Comparison of ENCODE assay signal across 7 cellular contexts in the genomic region with DNA sequence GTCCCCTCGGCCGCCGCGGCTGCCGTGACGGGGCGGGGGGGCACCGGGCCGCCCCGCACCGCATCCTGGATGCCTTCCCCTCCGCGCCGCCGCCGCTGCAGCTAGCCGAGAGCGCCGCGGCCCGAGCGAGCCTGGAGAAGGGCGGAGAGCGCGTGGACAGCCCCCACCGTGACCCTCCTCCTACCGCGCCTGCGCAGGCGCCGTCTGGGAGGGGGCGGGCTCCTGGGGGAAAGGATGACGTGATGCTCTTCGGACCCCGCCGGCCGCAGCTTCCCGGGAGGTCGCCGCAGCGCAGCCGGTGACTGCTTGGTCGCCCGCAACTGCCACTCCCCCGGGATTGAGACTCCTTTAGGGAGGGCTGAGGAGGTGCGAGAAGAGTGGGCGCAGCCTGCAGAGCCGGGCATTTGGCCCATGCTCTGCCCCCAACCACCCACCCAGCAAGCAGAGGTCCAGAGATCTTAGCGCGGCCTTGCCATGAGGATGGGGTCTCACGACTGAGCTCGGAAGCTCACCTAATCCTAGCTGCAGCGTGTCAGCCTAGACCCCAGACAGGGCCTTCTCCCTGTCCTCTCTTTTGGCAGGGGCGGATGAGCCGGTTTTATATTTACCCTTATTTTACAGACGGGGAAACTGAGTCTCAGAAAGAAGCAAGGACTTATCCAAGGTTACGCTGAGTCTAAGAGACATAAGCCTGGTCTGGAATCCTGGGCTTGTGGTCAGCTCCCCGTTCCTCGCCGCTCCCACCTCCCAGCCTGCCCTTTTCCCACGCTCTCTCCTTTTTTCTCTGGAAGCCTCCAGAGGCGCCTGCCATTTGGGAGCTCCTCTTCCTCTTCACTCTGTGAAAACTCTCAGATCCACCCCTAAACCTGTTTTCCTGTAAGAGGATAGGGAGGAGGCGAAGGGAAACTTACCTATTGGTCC. TPM values are rescaled to one million over a fixed set of nuclear protein-coding genes. Genes with fewer than 3 reads are reported as not detected.
DNase-seq lines count a peak whose midpoint lies in the region; ATAC-seq and TF ChIP-seq lines count a peak whose summit lies in the region.

DENND5A (minus strand) TSS at position 140 of the 921 bp plus-strand sequence. CDS start 281 bp downstream, outside the sequence.

- H3K4me1 ChIP-seq in ectodermal cell (ENCODE audit: control insufficient read depth, insufficient read depth, low read length) (no peaks in the 10 kb centered on the region), lower lobe of right lung (peaks cover 33% of the 10 kb centered on the region)

- H3K4me3 ChIP-seq in ectodermal cell (ENCODE audit: insufficient read depth, low read depth, low read length) = peak within 1 kb of the TSS; percentile 92
- peak within 1 kb of the TSS; percentile 87 for H3K4me3 ChIP-seq in lower lobe of right lung

- ATAC-seq in GM18498 (IDR thresholded peaks at IDR 0.05; ENCODE audit: unreplicated experiment) = peak; percentile 43
- ATAC-seq in HG03342 (IDR thresholded peaks at IDR 0.05; ENCODE audit: unreplicated experiment) = peak; percentile 39
- ATAC-seq in activated CD8-positive, alpha-beta T cell treated with anti-CD3 and anti-CD28 coated beads, Interleukin-2, amount 10 ng/mL, durations not matched to agents 7 days and 5 days = peak; percentile 66
- peak; percentile 93 to 94 for ATAC-seq in lower lobe of right lung

- POLR2A ChIA-PET in activated CD8-positive, alpha-beta T cell treated with anti-CD3 and anti-CD28 coated beads, Interleukin-2, amount 10 ng/mL, durations not matched to agents 7 days and 5 days (lab: Charles Lee) = interaction anchor here (0.9 to 3.1 kb wide), 4 partner anchors 48 to 195 kb away, joined by 3 to 16 read pairs (median 4); partner anchors contain the start of genes TMEM41B and ZNF143

- DNase-seq in NCI-H526 treated with DMSO at 0.1 percent for 48 hours (lab: John Stamatoyannopoulos, UW) = peak; percentile 78
- peak; percentile 75 for DNase-seq in activated CD8-positive, alpha-beta T cell treated with anti-CD3 and anti-CD28 coated beads, Interleukin-2, amount 10 ng/mL, durations not matched to agents 7 days and 5 days
- peak; percentile 88 for DNase-seq in lower lobe of right lung
- DNase-seq in stimulated activated CD4-positive, alpha-beta T cell treated with anti-CD3 and anti-CD28 coated beads, TNF-alpha, amount 100 ng/mL, for 1 hour (ENCODE audit: low read depth in 3 of 3, low spot score in 1 of 3) = peak in 2 of 3 donors; percentile 10 to 42

- H3K27me3 Mint-ChIP-seq in activated CD8-positive, alpha-beta T cell treated with anti-CD3 and anti-CD28 coated beads, Interleukin-2, amount 10 ng/mL, durations not matched to agents 7 days and 5 days (ENCODE audit: low read depth) = peaks cover 19% of the 10 kb centered on the region

- H3K27ac Mint-ChIP-seq in activated CD8-positive, alpha-beta T cell treated with anti-CD3 and anti-CD28 coated beads, Interleukin-2, amount 10 ng/mL, durations not matched to agents 7 days and 5 days = peak within 1 kb of the TSS; percentile 92

- H3K9me3 ChIP-seq in ectodermal cell (ENCODE audit: control insufficient read depth, low read length) = no peaks in the 10 kb centered on the region
- H3K9me3 ChIP-seq in lower lobe of right lung = no peaks in the 10 kb centered on the region

- peak within 1 kb of the TSS; percentile 55 for H3K27ac ChIP-seq in ectodermal cell (ENCODE audit: insufficient read depth, low read depth, low read length, poor library complexity, severe bottlenecking)
- H3K27ac ChIP-seq in lower lobe of right lung = peak within 1 kb of the TSS; percentile 93

- H3K4me1 Mint-ChIP-seq in activated CD8-positive, alpha-beta T cell treated with anti-CD3 and anti-CD28 coated beads, Interleukin-2, amount 10 ng/mL, durations not matched to agents 7 days and 5 days (ENCODE audit: low read depth) = peaks cover 42% of the 10 kb centered on the region

- H3K36me3 ChIP-seq in ectodermal cell (ENCODE audit: control insufficient read depth, insufficient read depth, low read length) (no peaks in the 10 kb centered on the region), lower lobe of right lung (no peaks in the 10 kb centered on the region)

- peaks cover 17% of the 10 kb centered on the region for H3K36me3 Mint-ChIP-seq in activated CD8-positive, alpha-beta T cell treated with anti-CD3 and anti-CD28 coated beads, Interleukin-2, amount 10 ng/mL, durations not matched to agents 7 days and 5 days (ENCODE audit: low read depth)

- intact Hi-C loops in lower lobe of right lung (cut with DNase I) = no loop called here

- no peak for TF ChIP-seq CTCF in lower lobe of right lung (IDR thresholded peaks at IDR 0.05)

- no peaks in the 10 kb centered on the region for H3K27me3 ChIP-seq in ectodermal cell (ENCODE audit: control insufficient read depth, insufficient read depth, low read length, poor library complexity, severe bottlenecking)
- H3K27me3 ChIP-seq in lower lobe of right lung (ENCODE audit: low read depth) = no peaks in the 10 kb centered on the region

- no peaks in the 10 kb centered on the region for H3K9me3 Mint-ChIP-seq in activated CD8-positive, alpha-beta T cell treated with anti-CD3 and anti-CD28 coated beads, Interleukin-2, amount 10 ng/mL, durations not matched to agents 7 days and 5 days (ENCODE audit: insufficient read depth)

- CTCF ChIA-PET in activated CD8-positive, alpha-beta T cell treated with anti-CD3 and anti-CD28 coated beads, Interleukin-2, amount 10 ng/mL, durations not matched to agents 7 days and 5 days (lab: Charles Lee) = interaction anchor here (0.7 to 2.5 kb wide), 6 partner anchors 12 to 484 kb away, joined by 3 to 6 read pairs (median 3); partner anchors contain the start of gene IPO7

- 6% methylated on average over 63 of the region's 63 CpGs for WGBS in ectodermal cell, 2 experiments

- H3K4me3 Mint-ChIP-seq in activated CD8-positive, alpha-beta T cell treated with anti-CD3 and anti-CD28 coated beads, Interleukin-2, amount 10 ng/mL, durations not matched to agents 7 days and 5 days = peak within 1 kb of the TSS; percentile 94

RNA-seq across cellular contexts. Expression of gene DENND5A, which starts in this region (rescaled TPM):
- 10 to 100 TPM; 78.5 to 81.1 TPM for total RNA-seq in activated CD8-positive, alpha-beta T cell treated with anti-CD3 and anti-CD28 coated beads, Interleukin-2, amount 10 ng/mL, durations not matched to agents 7 days and 5 days
- 113 TPM for polyA plus RNA-seq in ectodermal cell (2013, experiment 1 of 4)
- polyA plus RNA-seq in ectodermal cell (2013, experiment 2 of 4) = 94.5 TPM
- polyA plus RNA-seq in ectodermal cell (2013, experiment 3 of 4) = 99.3 TPM
- 98.4 TPM for polyA plus RNA-seq in ectodermal cell (2013, experiment 4 of 4)
- total RNA-seq in lower lobe of right lung = 97.5 TPM

Comparison
In these comparisons a context has a peak if more than half of its experiments do, and no peak if none do; other contexts are left out.
1. Peak in every context shown above with its lines: DNase-seq, ATAC-seq, H3K4me3 ChIP-seq and H3K27ac ChIP-seq.
2. ATAC-seq: peak in every context shown above with its lines; median percentile 94 in lower lobe of right lung; 66 in activated CD8-positive, alpha-beta T cell treated with anti-CD3 and anti-CD28 coated beads, Interleukin-2, amount 10 ng/mL, durations not matched to agents 7 days and 5 days; 43 in GM18498; 39 in HG03342.
3. DNase-seq: peak in every context shown above with its lines; median percentile 88 in lower lobe of right lung; 78 in NCI-H526 treated with DMSO at 0.1 percent for 48 hours; 75 in activated CD8-positive, alpha-beta T cell treated with anti-CD3 and anti-CD28 coated beads, Interleukin-2, amount 10 ng/mL, durations not matched to agents 7 days and 5 days; 26 in stimulated activated CD4-positive, alpha-beta T cell treated with anti-CD3 and anti-CD28 coated beads, TNF-alpha, amount 100 ng/mL, for 1 hour.